In genomic region chr1:45521413-45522323, GRCh38 we compare ENCODE assay signal across 1 cellular context.
A peak's percentile ranks its signal among the peaks of the same experiment; 100 is the strongest.
TF ChIP-seq lines count a peak whose summit lies in the region.

PRDX1 (minus strand) TSS chr1:45521884; CDS start chr1:45519043, 2,841 bp downstream.

TF ChIP-seq in HEK293, 187 proteins besides CTCF, POLR2A, EP300 and RAD21 (continued from another document and continues in another):
- no peak for TF ChIP-seq ZBTB49 (tag by site-specific recombination; IDR thresholded peaks at IDR 0.05; ENCODE audit: low read depth)
- TF ChIP-seq ZNF140 (tag by site-specific recombination; IDR thresholded peaks at IDR 0.05) = no peak
- TF ChIP-seq SCRT2 (tag by site-specific recombination; IDR thresholded peaks at IDR 0.05) = peak; percentile 99
- TF ChIP-seq ZNF362 (tag by site-specific recombination; IDR thresholded peaks at IDR 0.05) = no peak
- no peak for TF ChIP-seq MYNN (tag by site-specific recombination; IDR thresholded peaks at IDR 0.05; ENCODE audit: borderline replicate concordance)
- no peak for TF ChIP-seq ZNF132 (tag by site-specific recombination; IDR thresholded peaks at IDR 0.05; ENCODE audit: borderline replicate concordance)
- TF ChIP-seq PRDM4 (tag by site-specific recombination; IDR thresholded peaks at IDR 0.05) = peak; percentile 61; the same call in 1 of the 2 replicates
- TF ChIP-seq ZNF488 (tag by site-specific recombination; IDR thresholded peaks at IDR 0.05) = no peak
- TF ChIP-seq YY1 (tag by site-specific recombination; IDR thresholded peaks at IDR 0.05) = 0 out of 2 replicates have a peak, but pooled peaks have one; percentile 73
- peak; percentile 82 for TF ChIP-seq ZFP69B (tag by site-specific recombination; IDR thresholded peaks at IDR 0.05)
- TF ChIP-seq HIC1 (tag by site-specific recombination; IDR thresholded peaks at IDR 0.05) = peak; percentile 60; the same call in 1 of the 2 replicates
- TF ChIP-seq ZNF514 (tag by site-specific recombination; IDR thresholded peaks at IDR 0.05) = no peak
- TF ChIP-seq KLF17 (tag by site-specific recombination; IDR thresholded peaks at IDR 0.05) = peak; percentile 99
- peak; percentile 97 for TF ChIP-seq ZFP37 (tag by site-specific recombination; IDR thresholded peaks at IDR 0.05)
- peak; percentile 73 for TF ChIP-seq IKZF3 (tag by site-specific recombination; IDR thresholded peaks at IDR 0.05)
- no peak for TF ChIP-seq ZNF571 (tag by site-specific recombination; IDR thresholded peaks at IDR 0.05)
- TF ChIP-seq GLI2 (tag by site-specific recombination; IDR thresholded peaks at IDR 0.05; ENCODE audit: borderline replicate concordance, low read depth) = no peak
- peak; percentile 84 for TF ChIP-seq ZNF629 (tag by site-specific recombination; IDR thresholded peaks at IDR 0.05)
- TF ChIP-seq HOXD13 (CRISPR knock-in tag; IDR thresholded peaks at IDR 0.05; ENCODE audit: borderline replicate concordance) = peak; percentile 61; the same call in 1 of the 2 replicates
- TF ChIP-seq SP3 (tag by site-specific recombination; IDR thresholded peaks at IDR 0.05) = peak; percentile 95
- TF ChIP-seq KLF10 (tag by site-specific recombination; IDR thresholded peaks at IDR 0.05) = peak; percentile 88
- peak; percentile 91 for TF ChIP-seq ZBTB17 (tag by site-specific recombination; IDR thresholded peaks at IDR 0.05)
- TF ChIP-seq ZNF155 (tag by site-specific recombination; IDR thresholded peaks at IDR 0.05) = no peak
- TF ChIP-seq ZNF239 (tag by site-specific recombination; IDR thresholded peaks at IDR 0.05) = 0 out of 2 replicates have a peak, but pooled peaks have one; percentile 66
- TF ChIP-seq ZNF473 (tag by site-specific recombination; IDR thresholded peaks at IDR 0.05) = no peak
- peak; percentile 86 for TF ChIP-seq ZBTB7A (tag by site-specific recombination; IDR thresholded peaks at IDR 0.05; ENCODE audit: low read depth)
- TF ChIP-seq ZNF776 (tag by site-specific recombination; IDR thresholded peaks at IDR 0.05; ENCODE audit: borderline replicate concordance) = no peak
- TF ChIP-seq EGR2 (tag by site-specific recombination; IDR thresholded peaks at IDR 0.05; ENCODE audit: low read depth) = peak; percentile 92
- no peak for TF ChIP-seq ZNF169 (tag by site-specific recombination; IDR thresholded peaks at IDR 0.05)
- TF ChIP-seq REPIN1 (tag by site-specific recombination; IDR thresholded peaks at IDR 0.05; ENCODE audit: low read depth) = 0 out of 2 replicates have a peak, but pooled peaks have one; percentile 27
- TF ChIP-seq GLI4 (tag by site-specific recombination; IDR thresholded peaks at IDR 0.05) = peak; percentile 93; the same call in 1 of the 2 replicates
- TF ChIP-seq ZSCAN18 (tag by site-specific recombination; IDR thresholded peaks at IDR 0.05) = 0 out of 2 replicates have a peak, but pooled peaks have one; percentile 64
- peak; percentile 88 for TF ChIP-seq SP7 (tag by site-specific recombination; IDR thresholded peaks at IDR 0.05)
- peak; percentile 93 for TF ChIP-seq ZFHX2 (tag by site-specific recombination; conservative IDR thresholded peaks at IDR 0.05)
- TF ChIP-seq ZFP41 (tag by site-specific recombination; IDR thresholded peaks at IDR 0.05; ENCODE audit: borderline replicate concordance) = peak; percentile 87; the same call in 1 of the 2 replicates
- TF ChIP-seq ZBTB21 (tag by site-specific recombination; IDR thresholded peaks at IDR 0.05) = peak; percentile 70; the same call in 1 of the 2 replicates
- no peak for TF ChIP-seq ZNF157 (tag by site-specific recombination; IDR thresholded peaks at IDR 0.05)
- TF ChIP-seq ZNF518A (tag by site-specific recombination; conservative IDR thresholded peaks at IDR 0.05; ENCODE audit: low read depth) = no peak
- peak; percentile 77 for TF ChIP-seq ZBTB48 (tag by site-specific recombination; IDR thresholded peaks at IDR 0.05)
- TF ChIP-seq ZNF621 (tag by site-specific recombination; IDR thresholded peaks at IDR 0.05) = no peak
- no peak for TF ChIP-seq ZNF354C (tag by site-specific recombination; IDR thresholded peaks at IDR 0.05; ENCODE audit: borderline replicate concordance, low read depth)
- peak; percentile 95 for TF ChIP-seq ZNF692 (tag by site-specific recombination; IDR thresholded peaks at IDR 0.05)
